ENCODE assay signal across 18 cellular contexts in the genomic region with DNA sequence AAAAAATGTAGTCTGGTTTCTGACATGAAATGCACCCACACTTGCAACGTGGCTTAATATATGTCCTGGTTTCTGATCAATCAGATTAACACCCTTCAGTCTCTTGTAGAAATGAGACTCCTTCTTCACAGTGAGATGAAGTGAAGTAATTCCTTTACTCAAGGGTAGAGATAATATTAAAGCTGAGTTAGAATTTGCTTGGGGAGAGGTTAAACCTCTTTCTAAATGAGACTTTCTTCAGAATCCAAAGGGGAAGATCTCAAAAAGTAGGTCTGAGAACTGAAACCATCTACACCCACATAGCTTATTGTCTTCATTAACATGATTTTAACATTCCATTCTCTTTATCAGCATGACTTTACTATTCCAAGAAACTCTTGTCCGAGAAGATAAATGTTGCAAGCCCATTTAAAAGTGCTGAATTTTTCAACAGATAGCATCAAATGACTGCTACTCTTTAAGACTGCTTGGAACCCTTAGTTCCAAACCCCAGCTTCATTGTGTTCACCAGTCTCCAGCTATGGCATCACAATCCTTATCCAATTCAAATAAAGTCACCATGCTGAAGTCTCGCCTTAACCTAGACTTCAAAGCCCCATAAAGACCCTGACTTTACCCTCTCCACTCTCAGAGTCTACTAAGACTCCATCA. TPM values are rescaled to one million over a fixed set of nuclear protein-coding genes. Genes with fewer than 3 reads are reported as not detected.
DNase-seq lines count a peak whose midpoint lies in the region; ATAC-seq and TF ChIP-seq lines count a peak whose summit lies in the region.
"Had no signal": no experiment of that assay in that cellular context is flagged by ENCODE, and none has a peak within 500 bp of the region (broad histone marks: within the 10 kb centered on the region; RNA-seq: fewer than 3 reads in every experiment).

No MANE protein-coding gene starts in this region.

- H3K4me3 ChIP-seq in MM.1S (ENCODE audit: low read length) = no peak overlapping the region

- DNase-seq in activated CD4-positive, alpha-beta T cell treated with anti-CD3 and anti-CD28 coated beads for 36 hours = no peak
- DNase-seq in activated CD4-positive, alpha-beta T cell treated with anti-CD3 and anti-CD28 coated beads for 4 hours = no peak
- no peak for DNase-seq in activated naive CD4-positive, alpha-beta T cell treated with anti-CD3 and anti-CD28 coated beads, Interleukin-2, amount 50 U/mL, for 16 hours
- no peak for DNase-seq in stimulated activated naive CD8-positive, alpha-beta T cell treated with anti-CD3 and anti-CD28 coated beads, Interleukin-15, amount 100 ng/mL, for 72 hours
- DNase-seq in activated CD8-positive, alpha-beta memory T cell treated with anti-CD3 and anti-CD28 coated beads, Interleukin-2, amount 50 U/mL, for 4 hours = no peak
- no peak for DNase-seq in MM.1S
- DNase-seq: AML-193, DMS79 treated with DMSO at 0.1 percent for 48 hours, NCI-H1417 treated with DMSO at 0.1 percent for 48 hours, NCI-H187 treated with DMSO at 0.1 percent for 48 hours, NCI-H2227 treated with DMSO at 0.1 percent for 48 hours, NCI-H510A treated with DMSO at 0.1 percent for 48 hours, NCI-H774, RPMI8226 had no signal

- peaks cover 5% of the 10 kb centered on the region for H3K4me1 ChIP-seq in MM.1S (ENCODE audit: low read length)

- no peaks in the 10 kb centered on the region for H3K9me3 Mint-ChIP-seq in activated CD4-positive, alpha-beta T cell treated with anti-CD3 and anti-CD28 coated beads for 36 hours (ENCODE audit: low read depth)
- no peaks in the 10 kb centered on the region for H3K9me3 Mint-ChIP-seq in activated naive CD4-positive, alpha-beta T cell treated with anti-CD3 and anti-CD28 coated beads, Interleukin-2, amount 50 U/mL, for 24 hours
- no peaks in the 10 kb centered on the region for H3K9me3 Mint-ChIP-seq in dendritic cell treated with granulocyte-macrophage colony-stimulating factor and Interleukin-4, amounts not matched to agents 40 ng/mL and 50 ng/mL, for 4 days
- no peaks in the 10 kb centered on the region for H3K9me3 Mint-ChIP-seq in stimulated activated naive CD8-positive, alpha-beta T cell treated with anti-CD3 and anti-CD28 coated beads, Interleukin-15, amount 100 ng/mL, for 72 hours

- peaks cover 46% of the 10 kb centered on the region for H3K4me1 Mint-ChIP-seq in activated CD4-positive, alpha-beta T cell treated with anti-CD3 and anti-CD28 coated beads for 36 hours
- peaks cover 35% of the 10 kb centered on the region for H3K4me1 Mint-ChIP-seq in activated naive CD4-positive, alpha-beta T cell treated with anti-CD3 and anti-CD28 coated beads, Interleukin-2, amount 50 U/mL, for 24 hours
- peaks cover 73% of the 10 kb centered on the region for H3K4me1 Mint-ChIP-seq in dendritic cell treated with granulocyte-macrophage colony-stimulating factor and Interleukin-4, amounts not matched to agents 40 ng/mL and 50 ng/mL, for 4 days (ENCODE audit: low read depth)
- H3K4me1 Mint-ChIP-seq in stimulated activated naive CD8-positive, alpha-beta T cell treated with anti-CD3 and anti-CD28 coated beads, Interleukin-15, amount 100 ng/mL, for 72 hours = peaks cover 49% of the 10 kb centered on the region

- no peak for TF ChIP-seq CTCF in MM.1S (IDR thresholded peaks at IDR 0.05; ENCODE audit: low read length)

- CTCF ChIA-PET in activated CD4-positive, alpha-beta T cell treated with anti-CD3 and anti-CD28 coated beads for 36 hours (lab: Charles Lee) = interaction anchor here (0.6 to 3.4 kb wide), 18 partner anchors 9 to 168 kb away, joined by 3 to 29 read pairs (median 4); a partner anchor contains a TSS

- H3K9me3 ChIP-seq in MM.1S (replicated peaks; ENCODE audit: insufficient read depth, low read length) = no peaks in the 10 kb centered on the region

- no peaks in the 10 kb centered on the region for H4K20me1 ChIP-seq in MM.1S (ENCODE audit: insufficient read depth, low read length)

- H3F3A ChIP-seq in MM.1S (ENCODE audit: insufficient read depth, low read length) = no peaks in the 10 kb centered on the region

- peak; percentile 79 for ATAC-seq in activated CD4-positive, alpha-beta T cell treated with anti-CD3 and anti-CD28 coated beads for 36 hours
- peak; percentile 35 for ATAC-seq in stimulated activated naive CD8-positive, alpha-beta T cell treated with anti-CD3 and anti-CD28 coated beads, Interleukin-15, amount 100 ng/mL, for 72 hours

- H3K79me2 ChIP-seq in MM.1S (ENCODE audit: low read length) = no peaks in the 10 kb centered on the region

- peak overlapping the region; percentile 12 for H3K27ac Mint-ChIP-seq in activated CD4-positive, alpha-beta T cell treated with anti-CD3 and anti-CD28 coated beads for 36 hours
- peak overlapping the region; percentile 55 for H3K27ac Mint-ChIP-seq in activated naive CD4-positive, alpha-beta T cell treated with anti-CD3 and anti-CD28 coated beads, Interleukin-2, amount 50 U/mL, for 24 hours
- H3K27ac Mint-ChIP-seq in dendritic cell treated with granulocyte-macrophage colony-stimulating factor and Interleukin-4, amounts not matched to agents 40 ng/mL and 50 ng/mL, for 4 days = peak overlapping the region; percentile 87
- H3K27ac Mint-ChIP-seq in stimulated activated naive CD8-positive, alpha-beta T cell treated with anti-CD3 and anti-CD28 coated beads, Interleukin-15, amount 100 ng/mL, for 72 hours = no peak overlapping the region

- no peak overlapping the region for H2AFZ ChIP-seq in MM.1S (ENCODE audit: low read length)

- H3K4me2 ChIP-seq in MM.1S (ENCODE audit: low read depth, low read length) = no peak overlapping the region
- H3K4me2 ChIP-seq: KMS-11 had no signal

- no peaks in the 10 kb centered on the region for H3K27me3 Mint-ChIP-seq in activated CD4-positive, alpha-beta T cell treated with anti-CD3 and anti-CD28 coated beads for 36 hours
- H3K27me3 Mint-ChIP-seq in activated naive CD4-positive, alpha-beta T cell treated with anti-CD3 and anti-CD28 coated beads, Interleukin-2, amount 50 U/mL, for 24 hours = no peaks in the 10 kb centered on the region
- no peaks in the 10 kb centered on the region for H3K27me3 Mint-ChIP-seq in dendritic cell treated with granulocyte-macrophage colony-stimulating factor and Interleukin-4, amounts not matched to agents 40 ng/mL and 50 ng/mL, for 4 days
- H3K27me3 Mint-ChIP-seq in stimulated activated naive CD8-positive, alpha-beta T cell treated with anti-CD3 and anti-CD28 coated beads, Interleukin-15, amount 100 ng/mL, for 72 hours = no peaks in the 10 kb centered on the region

- intact Hi-C loops in activated CD4-positive, alpha-beta T cell treated with anti-CD3 and anti-CD28 coated beads for 36 hours (cut with DNase I, micrococcal nuclease) = no loop called here
- intact Hi-C loops in dendritic cell treated with granulocyte-macrophage colony-stimulating factor and Interleukin-4, amounts not matched to agents 40 ng/mL and 50 ng/mL, for 4 days (cut with micrococcal nuclease) = no loop called here

- no peaks in the 10 kb centered on the region for H3K9me2 ChIP-seq in MM.1S (replicated peaks; ENCODE audit: insufficient read depth, low read length)

- H3K27ac ChIP-seq in MM.1S (ENCODE audit: low read length) = no peak overlapping the region
- H3K27ac ChIP-seq: 22Rv1, KMS-11 had no signal

- POLR2A ChIA-PET in activated CD4-positive, alpha-beta T cell treated with anti-CD3 and anti-CD28 coated beads for 36 hours (lab: Charles Lee) = interaction anchor here (0.8 to 2.1 kb wide), 4 partner anchors 9 to 32 kb away, joined by 3 to 11 read pairs (median 5); no protein-coding TSS in a partner anchor

- H3K27me3 ChIP-seq in MM.1S (replicated peaks; ENCODE audit: insufficient read depth, low read length) = no peaks in the 10 kb centered on the region

- H3K4me3 Mint-ChIP-seq in activated CD4-positive, alpha-beta T cell treated with anti-CD3 and anti-CD28 coated beads for 36 hours = no peak overlapping the region
- no peak overlapping the region for H3K4me3 Mint-ChIP-seq in activated naive CD4-positive, alpha-beta T cell treated with anti-CD3 and anti-CD28 coated beads, Interleukin-2, amount 50 U/mL, for 24 hours
- H3K4me3 Mint-ChIP-seq in dendritic cell treated with granulocyte-macrophage colony-stimulating factor and Interleukin-4, amounts not matched to agents 40 ng/mL and 50 ng/mL, for 4 days = peak overlapping the region; percentile 37
- peak overlapping the region in 1 of 2 donors; percentile 18 for H3K4me3 Mint-ChIP-seq in stimulated activated naive CD8-positive, alpha-beta T cell treated with anti-CD3 and anti-CD28 coated beads, Interleukin-15, amount 100 ng/mL, for 72 hours

- no peak overlapping the region for H3K9ac ChIP-seq in MM.1S (ENCODE audit: low read length)
- H3K9ac ChIP-seq: KMS-11 had no signal

- peaks cover 3% of the 10 kb centered on the region for H3K36me3 Mint-ChIP-seq in activated CD4-positive, alpha-beta T cell treated with anti-CD3 and anti-CD28 coated beads for 36 hours (ENCODE audit: low read depth)
- H3K36me3 Mint-ChIP-seq in activated naive CD4-positive, alpha-beta T cell treated with anti-CD3 and anti-CD28 coated beads, Interleukin-2, amount 50 U/mL, for 24 hours = peaks cover 1% of the 10 kb centered on the region
- H3K36me3 Mint-ChIP-seq in dendritic cell treated with granulocyte-macrophage colony-stimulating factor and Interleukin-4, amounts not matched to agents 40 ng/mL and 50 ng/mL, for 4 days (ENCODE audit: low read depth) = no peaks in the 10 kb centered on the region

- no peaks in the 10 kb centered on the region for H3K36me3 ChIP-seq in MM.1S (replicated peaks; ENCODE audit: insufficient read depth, low read length)

RNA-seq across cellular contexts. Expression of a gene that starts 19.3 kb away (rescaled TPM):
- total RNA-seq in activated CD4-positive, alpha-beta T cell treated with anti-CD3 and anti-CD28 coated beads for 36 hours = 100 to 1,000 TPM; 136 to 138 TPM

RNA-seq across cellular contexts. Expression of a gene that starts 31.9 kb away (rescaled TPM):
- 1 to 10 TPM; 4.5 to 5.7 TPM for total RNA-seq in activated CD4-positive, alpha-beta T cell treated with anti-CD3 and anti-CD28 coated beads for 36 hours

RNA-seq across cellular contexts. Expression of a gene that starts 47.8 kb away (rescaled TPM):
- total RNA-seq in activated CD4-positive, alpha-beta T cell treated with anti-CD3 and anti-CD28 coated beads for 36 hours = 1 to 10 TPM; 3.7 to 4.3 TPM

Comparison
In these comparisons a context has a peak if more than half of its experiments do, and no peak if none do; other contexts are left out.
1. H3K27ac Mint-ChIP-seq: peak in activated CD4-positive, alpha-beta T cell treated with anti-CD3 and anti-CD28 coated beads for 36 hours (single experiment), activated naive CD4-positive, alpha-beta T cell treated with anti-CD3 and anti-CD28 coated beads, Interleukin-2, amount 50 U/mL, for 24 hours (single experiment) and dendritic cell treated with granulocyte-macrophage colony-stimulating factor and Interleukin-4, amounts not matched to agents 40 ng/mL and 50 ng/mL, for 4 days (single experiment); none in stimulated activated naive CD8-positive, alpha-beta T cell treated with anti-CD3 and anti-CD28 coated beads, Interleukin-15, amount 100 ng/mL, for 72 hours (0 of 2).